In the genomic region with DNA sequence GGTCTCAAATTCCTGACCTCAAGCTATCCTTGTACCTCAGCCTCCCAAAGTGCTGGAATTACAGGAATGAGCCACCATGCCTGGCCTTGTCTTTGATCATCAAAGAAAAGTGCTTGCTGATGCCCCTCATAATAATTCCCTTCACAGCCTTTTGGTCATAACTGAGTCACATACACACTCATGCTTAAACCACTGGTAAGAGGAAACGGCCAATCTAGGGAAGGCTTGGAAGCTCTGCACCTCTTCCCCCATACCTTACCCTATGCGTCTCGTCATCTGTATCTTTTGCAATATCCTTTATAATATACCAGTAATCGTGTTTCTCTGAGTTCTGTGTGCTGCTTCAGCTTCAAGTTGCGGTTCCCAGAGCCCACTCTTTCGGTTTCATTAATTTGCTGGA, we compare ENCODE assay signal across 1 cellular context.
TF ChIP-seq lines count a peak whose summit lies in the region.

No MANE protein-coding gene starts in this region.

TF ChIP-seq in HepG2, 621 proteins besides CTCF, POLR2A, EP300 and RAD21:
- TF ChIP-seq, protein P1, sequence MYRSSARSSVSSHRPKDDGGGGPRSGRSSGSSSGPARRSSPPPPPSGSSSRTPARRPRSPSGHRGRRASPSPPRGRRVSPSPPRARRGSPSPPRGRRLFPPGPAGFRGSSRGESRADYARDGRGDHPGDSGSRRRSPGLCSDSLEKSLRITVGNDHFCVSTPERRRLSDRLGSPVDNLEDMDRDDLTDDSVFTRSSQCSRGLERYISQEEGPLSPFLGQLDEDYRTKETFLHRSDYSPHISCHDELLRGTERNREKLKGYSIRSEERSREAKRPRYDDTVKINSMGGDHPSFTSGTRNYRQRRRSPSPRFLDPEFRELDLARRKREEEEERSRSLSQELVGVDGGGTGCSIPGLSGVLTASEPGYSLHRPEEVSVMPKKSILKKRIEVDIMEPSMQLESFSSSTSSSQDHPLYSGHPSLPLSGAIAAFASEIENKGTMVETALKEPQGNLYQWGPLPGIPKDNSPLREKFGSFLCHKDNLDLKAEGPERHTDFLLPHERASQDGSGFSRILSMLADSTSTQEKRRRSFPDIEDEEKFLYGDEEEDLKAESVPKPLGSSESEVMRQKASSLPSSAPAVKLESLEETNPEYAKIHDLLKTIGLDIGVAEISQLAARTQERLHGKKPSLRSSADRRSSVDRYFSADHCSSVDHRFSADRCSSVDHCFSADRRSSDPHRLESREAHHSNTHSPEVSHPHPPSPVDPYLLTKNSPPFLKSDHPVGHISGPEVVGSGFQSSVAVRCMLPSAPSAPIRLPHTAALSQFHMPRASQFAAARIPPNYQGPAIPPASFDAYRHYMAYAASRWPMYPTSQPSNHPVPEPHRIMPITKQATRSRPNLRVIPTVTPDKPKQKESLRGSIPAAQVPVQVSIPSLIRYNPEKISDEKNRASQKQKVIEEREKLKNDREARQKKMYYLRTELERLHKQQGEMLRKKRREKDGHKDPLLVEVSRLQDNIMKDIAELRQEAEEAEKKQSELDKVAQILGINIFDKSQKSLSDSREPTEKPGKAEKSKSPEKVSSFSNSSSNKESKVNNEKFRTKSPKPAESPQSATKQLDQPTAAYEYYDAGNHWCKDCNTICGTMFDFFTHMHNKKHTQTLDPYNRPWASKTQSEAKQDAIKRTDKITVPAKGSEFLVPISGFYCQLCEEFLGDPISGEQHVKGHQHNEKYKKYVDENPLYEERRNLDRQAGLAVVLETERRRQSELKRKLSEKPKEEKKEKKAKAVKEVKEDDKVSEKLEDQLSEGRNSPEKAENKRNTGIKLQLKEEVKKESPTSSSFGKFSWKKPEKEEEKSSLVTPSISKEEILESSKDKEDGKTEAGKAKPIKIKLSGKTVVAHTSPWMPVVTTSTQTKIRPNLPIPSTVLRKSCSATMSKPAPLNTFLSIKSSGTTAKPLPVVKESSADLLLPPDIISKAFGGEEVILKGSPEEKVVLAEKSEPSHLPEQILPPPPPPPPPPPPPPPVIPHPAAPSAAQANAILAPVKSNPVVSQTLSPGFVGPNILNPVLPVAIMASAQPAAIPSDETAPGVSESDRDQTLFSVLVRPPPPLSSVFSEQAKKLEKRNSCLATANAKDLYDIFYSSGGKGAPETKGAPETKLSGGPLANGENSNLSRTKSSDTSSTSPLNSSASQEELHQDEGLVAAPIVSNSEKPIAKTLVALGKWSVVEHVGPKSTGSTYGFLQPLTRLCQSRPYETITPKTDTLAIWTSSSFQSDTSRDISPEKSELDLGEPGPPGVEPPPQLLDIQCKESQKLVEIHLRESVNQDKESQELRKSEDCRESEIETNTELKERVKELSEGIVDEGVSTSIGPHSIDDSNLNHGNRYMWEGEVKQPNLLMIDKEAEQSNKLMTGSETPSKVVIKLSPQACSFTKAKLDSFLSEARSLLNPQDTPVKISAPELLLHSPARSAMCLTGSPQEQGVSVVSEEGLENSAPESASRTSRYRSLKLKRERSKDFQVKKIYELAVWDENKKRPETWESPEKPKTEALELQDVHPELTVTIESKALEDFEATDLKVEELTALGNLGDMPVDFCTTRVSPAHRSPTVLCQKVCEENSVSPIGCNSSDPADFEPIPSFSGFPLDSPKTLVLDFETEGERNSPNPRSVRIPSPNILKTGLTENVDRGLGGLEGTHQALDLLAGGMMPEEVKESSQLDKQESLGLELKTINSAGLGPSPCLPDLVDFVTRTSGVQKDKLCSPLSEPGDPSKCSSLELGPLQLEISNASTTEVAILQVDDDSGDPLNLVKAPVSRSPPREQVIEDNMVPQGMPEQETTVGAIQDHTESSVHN (CRISPR knock-in tag; IDR thresholded peaks at IDR 0.05): no peak
- TF ChIP-seq AHR (CRISPR knock-in tag; IDR thresholded peaks at IDR 0.05): no peak
- no peak for TF ChIP-seq ZNF7 (CRISPR knock-in tag; IDR thresholded peaks at IDR 0.05)
- no peak for TF ChIP-seq SAP130 (CRISPR knock-in tag; IDR thresholded peaks at IDR 0.05; ENCODE audit: low read depth)
- TF ChIP-seq ZNF253 (CRISPR knock-in tag; IDR thresholded peaks at IDR 0.05; ENCODE audit: borderline replicate concordance): no peak
- TF ChIP-seq ZNF446 (CRISPR knock-in tag; IDR thresholded peaks at IDR 0.05): no peak
- no peak for TF ChIP-seq ZNF749 (CRISPR knock-in tag; IDR thresholded peaks at IDR 0.05; ENCODE audit: borderline replicate concordance)
- no peak for TF ChIP-seq SP4 (CRISPR knock-in tag; IDR thresholded peaks at IDR 0.05)
- TF ChIP-seq, protein P2, sequence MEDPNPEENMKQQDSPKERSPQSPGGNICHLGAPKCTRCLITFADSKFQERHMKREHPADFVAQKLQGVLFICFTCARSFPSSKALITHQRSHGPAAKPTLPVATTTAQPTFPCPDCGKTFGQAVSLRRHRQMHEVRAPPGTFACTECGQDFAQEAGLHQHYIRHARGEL (CRISPR knock-in tag; IDR thresholded peaks at IDR 0.05): no peak
- TF ChIP-seq SOX6 (IDR thresholded peaks at IDR 0.05): no peak
- TF ChIP-seq SOX6 (CRISPR knock-in tag; IDR thresholded peaks at IDR 0.05): no peak
- TF ChIP-seq, protein P3, sequence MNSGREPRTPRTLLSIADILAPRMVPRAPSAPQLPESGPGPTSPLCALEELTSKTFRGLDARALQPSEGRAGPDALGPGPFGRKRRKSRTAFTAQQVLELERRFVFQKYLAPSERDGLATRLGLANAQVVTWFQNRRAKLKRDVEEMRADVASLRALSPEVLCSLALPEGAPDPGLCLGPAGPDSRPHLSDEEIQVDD (CRISPR knock-in tag; IDR thresholded peaks at IDR 0.05; ENCODE audit: borderline replicate concordance): no peak
